ENCODE assay signal across 16 cellular contexts in the genomic region with DNA sequence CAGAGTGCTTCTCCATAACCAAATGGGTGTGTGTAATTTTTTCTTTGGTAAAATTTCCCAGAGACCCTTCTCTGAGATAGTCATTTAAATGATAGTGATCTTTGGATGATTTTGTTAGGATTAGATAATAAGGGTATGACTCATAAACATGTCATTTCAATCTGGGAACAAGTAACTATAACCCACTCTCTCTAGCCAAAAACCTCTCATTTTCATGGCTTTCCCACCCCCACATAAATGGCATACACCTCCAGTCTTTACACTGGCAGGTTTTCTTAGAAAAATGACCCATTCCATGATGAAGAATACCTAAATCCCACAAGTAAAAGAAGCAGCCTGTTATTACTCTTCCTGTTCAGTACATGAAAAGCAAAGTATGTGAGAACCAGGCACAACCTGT.
A peak's percentile ranks its signal among the peaks of the same experiment; 100 is the strongest.
DNase-seq lines count a peak whose midpoint lies in the region; ATAC-seq lines count a peak whose summit lies in the region.
"Had no signal": no experiment of that assay in that cellular context is flagged by ENCODE, and none has a peak within 500 bp of the region (broad histone marks: within the 10 kb centered on the region; RNA-seq: fewer than 3 reads in every experiment).

No MANE protein-coding gene starts in this region.

- no peak overlapping the region for H3K14ac ChIP-seq in mesenchymal stem cell (ENCODE audit: low read length in 2 of 2)

- H3K36me3 Mint-ChIP-seq in activated CD4-positive, alpha-beta memory T cell treated with anti-CD3 and anti-CD28 coated beads for 36 hours = no peaks in the 10 kb centered on the region
- H3K36me3 Mint-ChIP-seq: CD14-positive monocyte had no signal

- ATAC-seq in GM21390 (IDR thresholded peaks at IDR 0.05; ENCODE audit: unreplicated experiment) = no peak

- H3K18ac ChIP-seq in mesenchymal stem cell (ENCODE audit: low read depth in 1 of 2, low read length in 2 of 2) = no peak overlapping the region

- H4K8ac ChIP-seq in mesenchymal stem cell (ENCODE audit: low read length) = no peak overlapping the region

- H3K4ac ChIP-seq in mesenchymal stem cell (ENCODE audit: low read depth in 1 of 2, low read length in 2 of 2) = no peak overlapping the region

- no peaks in the 10 kb centered on the region for H3K36me3 ChIP-seq in adipocyte (ENCODE audit: control insufficient read depth, insufficient read depth, low read length, severe bottlenecking)
- no peaks in the 10 kb centered on the region for H3K36me3 ChIP-seq in mesenchymal stem cell (ENCODE audit: control insufficient read depth in 1 of 2, insufficient read depth in 2 of 2, low read depth in 1 of 2, low read length in 2 of 2)

- no peak overlapping the region for H2BK15ac ChIP-seq in mesenchymal stem cell (ENCODE audit: low read depth, poor library complexity, severe bottlenecking)

- H3K27me3 ChIP-seq in adipocyte (replicated peaks; ENCODE audit: control insufficient read depth, insufficient read depth, low read length) = no peaks in the 10 kb centered on the region
- no peaks in the 10 kb centered on the region for H3K27me3 ChIP-seq in mesenchymal stem cell (ENCODE audit: control insufficient read depth in 1 of 2, insufficient read depth in 1 of 2, low read length in 2 of 2)

- CTCF ChIA-PET in activated CD4-positive, alpha-beta memory T cell treated with anti-CD3 and anti-CD28 coated beads for 36 hours (lab: Charles Lee) = no interaction called here

- no peak overlapping the region for H2AK5ac ChIP-seq in mesenchymal stem cell (ENCODE audit: low read length, severe bottlenecking)

- peaks cover 35% of the 10 kb centered on the region for H3K4me1 ChIP-seq in adipocyte (ENCODE audit: control insufficient read depth, insufficient read depth, low read length)
- H3K4me1 ChIP-seq in mesenchymal stem cell (ENCODE audit: control insufficient read depth, insufficient read depth, low read depth, low read length) = no peaks in the 10 kb centered on the region

- H3K4me1 Mint-ChIP-seq in activated CD4-positive, alpha-beta memory T cell treated with anti-CD3 and anti-CD28 coated beads for 36 hours (ENCODE audit: low read depth) = no peaks in the 10 kb centered on the region

- H3K23ac ChIP-seq in mesenchymal stem cell (ENCODE audit: low read length in 2 of 2) = no peak overlapping the region

- H3K27ac ChIP-seq in mesenchymal stem cell (ENCODE audit: low read length, poor library complexity, severe bottlenecking) = no peak overlapping the region

- H3K79me1 ChIP-seq in mesenchymal stem cell (replicated peaks; ENCODE audit: low read length, poor library complexity, severe bottlenecking) = peaks cover 2% of the 10 kb centered on the region

- no peak overlapping the region for H3K4me2 ChIP-seq in mesenchymal stem cell (ENCODE audit: low read length, poor library complexity, severe bottlenecking)

- intact Hi-C loops in activated CD4-positive, alpha-beta memory T cell treated with anti-CD3 and anti-CD28 coated beads for 36 hours (cut with micrococcal nuclease) = no loop called here

- no peak overlapping the region for H3K4me3 Mint-ChIP-seq in activated CD4-positive, alpha-beta memory T cell treated with anti-CD3 and anti-CD28 coated beads for 36 hours
- H3K4me3 Mint-ChIP-seq: CD14-positive monocyte had no signal

- POLR2A ChIA-PET in activated CD4-positive, alpha-beta memory T cell treated with anti-CD3 and anti-CD28 coated beads for 36 hours (lab: Charles Lee) = no interaction called here

- H3K4me3 ChIP-seq in adipocyte (ENCODE audit: low read length) (peak overlapping the region; percentile 31), mesenchymal stem cell (ENCODE audit: insufficient read depth in 1 of 2, low read depth in 1 of 2, low read length in 2 of 2) (no peak overlapping the region)

- H4K91ac ChIP-seq in mesenchymal stem cell (ENCODE audit: low read length) = no peak overlapping the region

- H2BK12ac ChIP-seq in mesenchymal stem cell (ENCODE audit: low read length in 2 of 2) = no peak overlapping the region

- DNase-seq in Ammon's horn (ENCODE audit: low spot score) = peak; percentile 17
- DNase-seq in HT1080 (ENCODE audit: low read depth) = peak; percentile 17
- no peak for DNase-seq in adipocyte (ENCODE audit: low read depth)
- peak; percentile 22 for DNase-seq in mesenchymal stem cell
- DNase-seq in cerebellar cortex (ENCODE audit: low spot score) = no peak
- DNase-seq in activated CD4-positive, alpha-beta memory T cell treated with anti-CD3 and anti-CD28 coated beads for 36 hours = no peak
- no peak for DNase-seq in activated CD4-positive, CD25-positive, alpha-beta regulatory T cell treated with anti-CD3 and anti-CD28 coated beads, Interleukin-2, amount 50 U/mL, for 72 hours
- DNase-seq: COR-L47, DMS153, NCI-H1436 treated with DMSO at 0.1 percent for 48 hours, NCI-H2081, NCI-H510A treated with DMSO at 0.1 percent for 48 hours, NCI-H82, SHP77 had no signal

- peaks cover 3% of the 10 kb centered on the region for H3K9me3 ChIP-seq in adipocyte (ENCODE audit: control insufficient read depth, low read length)
- peaks cover 7% of the 10 kb centered on the region for H3K9me3 ChIP-seq in mesenchymal stem cell (ENCODE audit: control insufficient read depth, low read length)

- H2BK5ac ChIP-seq in mesenchymal stem cell (ENCODE audit: low read depth, low read length, poor library complexity, severe bottlenecking) = no peak overlapping the region

- no peak overlapping the region for H2BK120ac ChIP-seq in mesenchymal stem cell (ENCODE audit: low read depth, low read length)

- H3K9me3 Mint-ChIP-seq in activated CD4-positive, alpha-beta memory T cell treated with anti-CD3 and anti-CD28 coated beads for 36 hours = no peaks in the 10 kb centered on the region

- H3K27me3 Mint-ChIP-seq in activated CD4-positive, alpha-beta memory T cell treated with anti-CD3 and anti-CD28 coated beads for 36 hours = no peaks in the 10 kb centered on the region

- H2AFZ ChIP-seq in mesenchymal stem cell (ENCODE audit: low read depth, low read length) = no peak overlapping the region

- peak overlapping the region; percentile 5 for H3K9ac ChIP-seq in adipocyte (ENCODE audit: low read length)
- H3K9ac ChIP-seq in mesenchymal stem cell (ENCODE audit: low read length) = no peak overlapping the region

- H3K27ac Mint-ChIP-seq in activated CD4-positive, alpha-beta memory T cell treated with anti-CD3 and anti-CD28 coated beads for 36 hours = no peak overlapping the region
- H3K27ac Mint-ChIP-seq: CD14-positive monocyte had no signal

Comparison
In these comparisons a context has a peak if more than half of its experiments do, and no peak if none do; other contexts are left out.
1. DNase-seq: peak in Ammon's horn (single experiment), HT1080 (single experiment) and mesenchymal stem cell (single experiment); none in adipocyte (single experiment), cerebellar cortex (single experiment), activated CD4-positive, alpha-beta memory T cell treated with anti-CD3 and anti-CD28 coated beads for 36 hours (single experiment) and activated CD4-positive, CD25-positive, alpha-beta regulatory T cell treated with anti-CD3 and anti-CD28 coated beads, Interleukin-2, amount 50 U/mL, for 72 hours (single experiment).